ENCODE assay signal across 1 cellular context in the genomic region with DNA sequence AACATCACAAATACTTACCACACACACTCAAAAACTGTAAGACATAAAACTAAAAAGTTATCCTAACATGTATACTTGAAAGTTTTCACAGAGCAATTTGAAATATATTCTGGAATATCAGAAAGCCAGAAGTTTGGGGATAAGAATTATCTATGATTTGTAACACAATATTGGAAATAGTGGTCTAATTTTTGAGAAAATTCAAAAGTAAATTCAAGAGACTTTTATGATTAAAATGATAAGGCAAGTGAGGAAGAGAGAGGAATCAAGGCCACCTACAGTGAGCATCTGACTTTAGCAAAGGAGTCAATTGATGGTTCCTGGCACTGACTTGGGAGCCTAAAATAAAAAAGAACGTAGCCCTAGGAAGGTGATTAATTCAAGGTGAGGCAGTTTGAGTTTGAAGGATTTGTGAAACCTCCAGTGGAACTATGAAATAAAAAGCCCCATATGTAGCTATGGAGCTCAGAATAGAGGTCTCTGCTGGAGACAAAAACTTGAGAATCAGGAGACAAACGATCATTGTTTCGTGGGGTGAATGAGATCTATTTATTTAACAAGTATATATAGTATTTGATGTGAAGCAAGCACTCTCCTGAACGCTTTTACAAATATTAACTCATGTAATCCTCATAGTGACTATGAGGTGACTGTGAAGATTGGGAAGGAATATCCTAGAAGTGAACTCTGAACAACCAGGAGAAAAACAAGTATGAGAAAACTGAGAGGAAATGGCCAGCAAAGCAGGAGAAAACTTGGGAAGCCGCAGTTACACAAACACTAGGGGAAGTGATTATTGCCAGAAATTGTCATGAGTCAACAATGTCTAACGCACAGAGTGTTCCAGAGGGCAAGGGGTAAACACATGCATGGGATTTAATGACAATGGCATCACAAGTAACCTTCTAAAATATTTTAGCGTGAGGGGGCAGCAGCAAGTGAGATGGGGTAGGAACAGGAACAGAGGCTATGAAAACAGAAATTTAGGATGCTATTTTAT.
TF ChIP-seq lines count a peak whose summit lies in the region.

No MANE protein-coding gene starts in this region.

TF ChIP-seq in HepG2, 621 proteins besides CTCF, POLR2A, EP300 and RAD21 (continued from another document and continues in another):
- TF ChIP-seq SOX5 (CRISPR knock-in tag; IDR thresholded peaks at IDR 0.05; ENCODE audit: borderline replicate concordance) (peak; percentile 98), GFI1 (CRISPR knock-in tag; IDR thresholded peaks at IDR 0.05; ENCODE audit: borderline replicate concordance) (peak; percentile 97), CEBPB (IDR thresholded peaks at IDR 0.05; ENCODE audit: borderline replicate concordance, low read depth, low read length) (peak; percentile 80), ZNF687 (CRISPR knock-in tag; IDR thresholded peaks at IDR 0.05) (no peak), AHR (CRISPR knock-in tag; IDR thresholded peaks at IDR 0.05) (no peak; the same call in 1 of the 2 replicates), RFX3 (CRISPR knock-in tag; IDR thresholded peaks at IDR 0.05) (peak; percentile 7; the same call in 1 of the 2 replicates), MED8 (CRISPR knock-in tag; IDR thresholded peaks at IDR 0.05; ENCODE audit: insufficient replicate concordance) (peak; percentile 97), AGO1 (IDR thresholded peaks at IDR 0.05; ENCODE audit: low read depth, low read length, poor library complexity, severe bottlenecking) (no peak), ATF7 (IDR thresholded peaks at IDR 0.05) (peak; percentile 6; the same call in 1 of the 2 replicates), ATF7 (CRISPR knock-in tag; IDR thresholded peaks at IDR 0.05) (no peak; the same call in 1 of the 2 replicates), SKI (IDR thresholded peaks at IDR 0.05; ENCODE audit: partially characterized antibody) (peak; percentile 12), BRCA1 (CRISPR knock-in tag; IDR thresholded peaks at IDR 0.05) (0 out of 2 replicates have a peak, but pooled peaks have one; percentile 56), ZNF33B (CRISPR knock-in tag; IDR thresholded peaks at IDR 0.05) (no peak; the same call in none of the 2 replicates), ZNF674 (CRISPR knock-in tag; IDR thresholded peaks at IDR 0.05; ENCODE audit: low read depth) (no peak), TGIF2 (CRISPR knock-in tag; IDR thresholded peaks at IDR 0.05) (peak; percentile 84), MEIS2 (CRISPR knock-in tag; IDR thresholded peaks at IDR 0.05) (peak; percentile 96), HNRNPH1 (optimal IDR thresholded peaks at IDR 0.05; ENCODE audit: low read depth, low read length) (no peak), TRIM24 (CRISPR knock-in tag; IDR thresholded peaks at IDR 0.05) (no peak), DDIT3 (CRISPR knock-in tag; IDR thresholded peaks at IDR 0.05) (no peak), ZNF292 (CRISPR knock-in tag; IDR thresholded peaks at IDR 0.05; ENCODE audit: borderline replicate concordance, low read depth) (no peak), RFXAP (CRISPR knock-in tag; IDR thresholded peaks at IDR 0.05; ENCODE audit: borderline replicate concordance) (peak; percentile 92), KDM2A (CRISPR knock-in tag; IDR thresholded peaks at IDR 0.05; ENCODE audit: borderline replicate concordance, low read depth) (no peak), DR1 (CRISPR knock-in tag; IDR thresholded peaks at IDR 0.05) (no peak), MAX (IDR thresholded peaks at IDR 0.05) (peak; percentile 78), PTBP1 (IDR thresholded peaks at IDR 0.05; ENCODE audit: low read depth, low read length, poor library complexity, severe bottlenecking) (no peak), PBX3 (CRISPR knock-in tag; IDR thresholded peaks at IDR 0.05; ENCODE audit: borderline replicate concordance) (no peak), KDM1A (CRISPR knock-in tag; IDR thresholded peaks at IDR 0.05) (no peak), ZNF263 (CRISPR knock-in tag; IDR thresholded peaks at IDR 0.05) (no peak), MLXIP (CRISPR knock-in tag; IDR thresholded peaks at IDR 0.05; ENCODE audit: borderline replicate concordance) (peak; percentile 71; the same call in 1 of the 2 replicates), ZNF383 (CRISPR knock-in tag; IDR thresholded peaks at IDR 0.05; ENCODE audit: borderline replicate concordance) (0 out of 2 replicates have a peak, but pooled peaks have one; percentile 34), KDM5B (CRISPR knock-in tag; IDR thresholded peaks at IDR 0.05; ENCODE audit: borderline replicate concordance) (no peak), NRL (CRISPR knock-in tag; IDR thresholded peaks at IDR 0.05; ENCODE audit: borderline replicate concordance) (no peak), REXO4 (CRISPR knock-in tag; IDR thresholded peaks at IDR 0.05; ENCODE audit: borderline replicate concordance) (0 out of 2 replicates have a peak, but pooled peaks have one; percentile 24), SRSF4 (IDR thresholded peaks at IDR 0.05; ENCODE audit: low read depth, low read length, poor library complexity, severe bottlenecking) (no peak), ZBTB20 (CRISPR knock-in tag; IDR thresholded peaks at IDR 0.05; ENCODE audit: borderline replicate concordance, low read depth) (peak; percentile 98; the same call in 1 of the 2 replicates)
- TF ChIP-seq, protein P1, sequence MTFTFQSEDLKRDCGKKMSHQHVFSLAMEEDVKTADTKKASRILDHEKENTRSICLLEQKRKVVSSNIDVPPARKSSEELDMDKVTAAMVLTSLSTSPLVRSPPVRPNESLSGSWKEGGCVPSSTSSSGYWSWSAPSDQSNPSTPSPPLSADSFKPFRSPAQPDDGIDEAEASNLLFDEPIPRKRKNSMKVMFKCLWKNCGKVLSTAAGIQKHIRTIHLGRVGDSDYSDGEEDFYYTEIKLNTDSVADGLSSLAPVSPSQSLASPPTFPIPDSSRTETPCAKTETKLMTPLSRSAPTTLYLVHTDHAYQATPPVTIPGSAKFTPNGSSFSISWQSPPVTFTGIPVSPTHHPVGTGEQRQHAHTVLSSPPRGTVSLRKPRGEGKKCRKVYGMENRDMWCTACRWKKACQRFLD (CRISPR knock-in tag; IDR thresholded peaks at IDR 0.05; ENCODE audit: borderline replicate concordance) = peak; percentile 54; the same call in 1 of the 2 replicates
- TF ChIP-seq, protein P2, sequence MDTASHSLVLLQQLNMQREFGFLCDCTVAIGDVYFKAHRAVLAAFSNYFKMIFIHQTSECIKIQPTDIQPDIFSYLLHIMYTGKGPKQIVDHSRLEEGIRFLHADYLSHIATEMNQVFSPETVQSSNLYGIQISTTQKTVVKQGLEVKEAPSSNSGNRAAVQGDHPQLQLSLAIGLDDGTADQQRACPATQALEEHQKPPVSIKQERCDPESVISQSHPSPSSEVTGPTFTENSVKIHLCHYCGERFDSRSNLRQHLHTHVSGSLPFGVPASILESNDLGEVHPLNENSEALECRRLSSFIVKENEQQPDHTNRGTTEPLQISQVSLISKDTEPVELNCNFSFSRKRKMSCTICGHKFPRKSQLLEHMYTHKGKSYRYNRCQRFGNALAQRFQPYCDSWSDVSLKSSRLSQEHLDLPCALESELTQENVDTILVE (CRISPR knock-in tag; IDR thresholded peaks at IDR 0.05) = peak; percentile 61; the same call in 1 of the 2 replicates
- TF ChIP-seq, protein P3, sequence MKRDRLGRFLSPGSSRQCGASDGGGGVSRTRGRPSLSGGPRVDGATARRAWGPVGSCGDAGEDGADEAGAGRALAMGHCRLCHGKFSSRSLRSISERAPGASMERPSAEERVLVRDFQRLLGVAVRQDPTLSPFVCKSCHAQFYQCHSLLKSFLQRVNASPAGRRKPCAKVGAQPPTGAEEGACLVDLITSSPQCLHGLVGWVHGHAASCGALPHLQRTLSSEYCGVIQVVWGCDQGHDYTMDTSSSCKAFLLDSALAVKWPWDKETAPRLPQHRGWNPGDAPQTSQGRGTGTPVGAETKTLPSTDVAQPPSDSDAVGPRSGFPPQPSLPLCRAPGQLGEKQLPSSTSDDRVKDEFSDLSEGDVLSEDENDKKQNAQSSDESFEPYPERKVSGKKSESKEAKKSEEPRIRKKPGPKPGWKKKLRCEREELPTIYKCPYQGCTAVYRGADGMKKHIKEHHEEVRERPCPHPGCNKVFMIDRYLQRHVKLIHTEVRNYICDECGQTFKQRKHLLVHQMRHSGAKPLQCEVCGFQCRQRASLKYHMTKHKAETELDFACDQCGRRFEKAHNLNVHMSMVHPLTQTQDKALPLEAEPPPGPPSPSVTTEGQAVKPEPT (CRISPR knock-in tag; IDR thresholded peaks at IDR 0.05; ENCODE audit: low read depth) = no peak
- TF ChIP-seq, protein P4, sequence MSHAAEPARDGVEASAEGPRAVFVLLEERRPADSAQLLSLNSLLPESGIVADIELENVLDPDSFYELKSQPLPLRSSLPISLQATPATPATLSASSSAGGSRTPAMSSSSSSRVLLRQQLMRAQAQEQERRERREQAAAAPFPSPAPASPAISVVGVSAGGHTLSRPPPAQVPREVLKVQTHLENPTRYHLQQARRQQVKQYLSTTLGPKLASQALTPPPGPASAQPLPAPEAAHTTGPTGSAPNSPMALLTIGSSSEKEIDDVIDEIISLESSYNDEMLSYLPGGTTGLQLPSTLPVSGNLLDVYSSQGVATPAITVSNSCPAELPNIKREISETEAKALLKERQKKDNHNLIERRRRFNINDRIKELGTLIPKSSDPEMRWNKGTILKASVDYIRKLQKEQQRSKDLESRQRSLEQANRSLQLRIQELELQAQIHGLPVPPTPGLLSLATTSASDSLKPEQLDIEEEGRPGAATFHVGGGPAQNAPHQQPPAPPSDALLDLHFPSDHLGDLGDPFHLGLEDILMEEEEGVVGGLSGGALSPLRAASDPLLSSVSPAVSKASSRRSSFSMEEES (CRISPR knock-in tag; IDR thresholded peaks at IDR 0.05) = peak; percentile 92
- TF ChIP-seq, protein P5, sequence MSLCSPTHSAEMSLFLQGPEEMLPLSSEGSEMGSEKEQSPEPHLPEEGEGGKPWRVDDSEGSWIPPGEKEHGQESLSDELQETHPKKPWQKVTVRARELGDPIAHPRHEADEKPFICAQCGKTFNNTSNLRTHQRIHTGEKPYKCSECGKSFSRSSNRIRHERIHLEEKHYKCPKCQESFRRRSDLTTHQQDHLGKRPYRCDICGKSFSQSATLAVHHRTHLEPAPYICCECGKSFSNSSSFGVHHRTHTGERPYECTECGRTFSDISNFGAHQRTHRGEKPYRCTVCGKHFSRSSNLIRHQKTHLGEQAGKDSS (CRISPR knock-in tag; IDR thresholded peaks at IDR 0.05; ENCODE audit: borderline replicate concordance, low read depth) = peak; percentile 86; the same call in 1 of the 2 replicates
